In the genomic region with DNA sequence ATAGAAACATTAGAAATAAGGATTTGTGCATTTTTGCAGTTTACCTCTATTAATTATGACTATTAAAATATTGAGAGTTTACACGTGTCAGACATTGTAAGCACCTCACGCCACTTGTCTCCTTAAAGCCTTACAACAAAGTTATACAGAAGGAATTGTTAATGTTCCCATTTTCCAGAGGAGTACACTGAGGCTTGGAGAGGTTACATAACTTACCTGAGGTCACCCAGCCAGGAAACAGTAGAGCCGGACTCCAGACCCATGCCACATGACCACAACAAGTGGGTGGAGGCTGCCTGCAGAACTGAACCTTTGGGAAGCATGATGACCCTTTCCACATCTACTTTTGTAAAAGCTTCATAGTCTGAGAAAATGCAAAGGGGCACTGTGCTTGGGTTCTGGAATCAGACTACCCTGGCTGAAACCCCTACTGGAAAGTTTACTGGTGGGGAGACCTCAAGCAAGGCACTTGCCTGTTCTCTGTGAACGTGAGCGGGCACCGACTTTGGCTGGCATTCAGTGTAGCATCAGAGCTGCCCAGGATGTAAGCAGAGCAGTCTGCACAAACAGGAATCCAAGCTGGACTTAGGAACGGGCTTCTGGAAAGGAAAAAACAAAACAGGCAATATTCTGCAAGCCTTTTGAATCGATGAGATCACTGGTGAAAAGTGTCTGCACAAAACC, we compare ENCODE assay signal across 25 cellular contexts. TPM values are rescaled to one million over a fixed set of nuclear protein-coding genes. Genes with fewer than 3 reads are reported as not detected.
DNase-seq lines count a peak whose midpoint lies in the region; ATAC-seq and TF ChIP-seq lines count a peak whose summit lies in the region.
"Had no signal": no experiment of that assay in that cellular context is flagged by ENCODE, and none has a peak within 500 bp of the region (broad histone marks: within the 10 kb centered on the region; RNA-seq: fewer than 3 reads in every experiment).

No MANE protein-coding gene starts in this region.

- intact Hi-C loops in tibial artery (cut with DNase I; ENCODE audit: low total_unique reads) = no loop called here

- TF ChIP-seq CTCF in liver (IDR thresholded peaks at IDR 0.05; ENCODE audit: low read depth, low read length, missing input control) (no peak), chondrocyte (IDR thresholded peaks at IDR 0.05) (no peak), tibial artery (IDR thresholded peaks at IDR 0.05) (no peak)

- H3K27ac ChIP-seq in angular gyrus (ENCODE audit: low read depth, low read length) = peak overlapping the region; percentile 90
- H3K27ac ChIP-seq in cingulate gyrus (ENCODE audit: low read depth, low read length) = peak overlapping the region; percentile 70
- H3K27ac ChIP-seq in liver (ENCODE audit: low read depth in 1 of 2, low read length in 2 of 2) = peak overlapping the region; percentile 52 to 88
- H3K27ac ChIP-seq in temporal lobe (ENCODE audit: low read depth, low read length) = peak overlapping the region; percentile 97
- no peak overlapping the region for H3K27ac ChIP-seq in tibial artery
- H3K27ac ChIP-seq: BLaER1, HL-60, PC-9 had no signal

- H3K36me3 ChIP-seq in liver (ENCODE audit: control insufficient read depth in 4 of 4, insufficient read depth in 3 of 4, low read depth in 1 of 4, low read length in 3 of 4) = no peaks in the 10 kb centered on the region
- H3K36me3 ChIP-seq in tibial artery = no peaks in the 10 kb centered on the region
- H3K36me3 ChIP-seq: BLaER1 had no signal

- H3K9me3 ChIP-seq in liver (ENCODE audit: control insufficient read depth in 4 of 4, low read length in 3 of 4) (no peaks in the 10 kb centered on the region), tibial artery (no peaks in the 10 kb centered on the region)
- H3K9me3 ChIP-seq: BLaER1 had no signal

- H3K27me3 ChIP-seq in liver (ENCODE audit: control insufficient read depth in 4 of 4, insufficient read depth in 4 of 4, low read length in 3 of 4) (no peaks in the 10 kb centered on the region), tibial artery (peaks cover 0 to 14% of the 10 kb centered on the region in 2 donors)
- H3K27me3 ChIP-seq: BLaER1 had no signal

- H3K27me3 Mint-ChIP-seq in chondrocyte (ENCODE audit: low read depth) = peaks cover 24% of the 10 kb centered on the region

- peak overlapping the region in 1 of 3 donors; percentile 18 for H3K4me3 ChIP-seq in liver (ENCODE audit: low read depth in 1 of 3, low read length in 3 of 3)
- H3K4me3 ChIP-seq in tibial artery = no peak overlapping the region
- H3K4me3 ChIP-seq: BLaER1, PC-9 had no signal

- peaks cover 13% of the 10 kb centered on the region for H3K4me1 Mint-ChIP-seq in chondrocyte (ENCODE audit: low read depth)

- H3K36me3 Mint-ChIP-seq in chondrocyte (ENCODE audit: low read depth) = no peaks in the 10 kb centered on the region

- no peak overlapping the region for H3K9ac ChIP-seq in liver (ENCODE audit: low read depth in 1 of 2, low read length in 2 of 2)
- H3K9ac ChIP-seq: BLaER1 had no signal

- DNase-seq in chondrocyte (ENCODE audit: low spot score) (no peak), tibial artery (no peak)
- DNase-seq: ACHN; CD4-positive, alpha-beta T cell; COR-L47; DMS79; KG1; NCI-H1092 treated with DMSO at 0.1 percent for 48 hours; NCI-H1436 treated with DMSO at 0.1 percent for 48 hours; NCI-H1930; NCI-H2227 treated with DMSO at 0.1 percent for 48 hours; NCI-H510A; NCI-H748 treated with DMSO at 0.1 percent for 48 hours; PC-9; RPMI8226; SHP77 had no signal

- ATAC-seq in HG03280 (IDR thresholded peaks at IDR 0.05; ENCODE audit: unreplicated experiment) = no peak

- peak in 1 of 2 donors; percentile 29 for TF ChIP-seq RAD21 in liver (IDR thresholded peaks at IDR 0.05)

- H3K9me3 Mint-ChIP-seq in chondrocyte (ENCODE audit: low read depth) = no peaks in the 10 kb centered on the region
- H3K9me3 Mint-ChIP-seq: CD4-positive, alpha-beta T cell had no signal

- peaks cover 2 to 39% (median 23%) of the 10 kb centered on the region in 4 donors for H3K4me1 ChIP-seq in liver (ENCODE audit: control insufficient read depth in 4 of 4, insufficient read depth in 4 of 4, low read length in 3 of 4)
- peaks cover 0 to 10% (median 8%) of the 10 kb centered on the region in 4 donors for H3K4me1 ChIP-seq in tibial artery

- H3K27ac Mint-ChIP-seq in chondrocyte (ENCODE audit: unreplicated experiment) = no peak overlapping the region
- H3K27ac Mint-ChIP-seq: CD4-positive, alpha-beta T cell had no signal

- H3K4me3 Mint-ChIP-seq in chondrocyte (ENCODE audit: unreplicated experiment) = no peak overlapping the region
- H3K4me3 Mint-ChIP-seq: CD4-positive, alpha-beta T cell had no signal

- WGBS in liver = 41% methylated on average over 8 of the region's 8 CpGs

TF ChIP-seq in liver, 16 proteins besides CTCF, POLR2A, EP300 and RAD21:
- TF ChIP-seq SP1 (IDR thresholded peaks at IDR 0.05) (peak; percentile 94), RXRA (IDR thresholded peaks at IDR 0.05) (peak; percentile 74 to 76), HNF4G (IDR thresholded peaks at IDR 0.05) (peak; percentile 56), EGR1 (IDR thresholded peaks at IDR 0.05; ENCODE audit: low read depth in 2 of 2) (peak in 1 of 2 donors; percentile 31), TAF1 (conservative IDR thresholded peaks at IDR 0.05) (no peak), NR2F2 (IDR thresholded peaks at IDR 0.05) (peak; percentile 43), FOXA1 (IDR thresholded peaks at IDR 0.05) (no peak), JUND (IDR thresholded peaks at IDR 0.05) (peak; percentile 5 to 15), HNF4A (conservative IDR thresholded peaks at IDR 0.05) (peak; percentile 66 to 80)

RNA-seq across cellular contexts. Expression of gene CLRN2, which starts 0.9 kb away (rescaled TPM):
- not detected for total RNA-seq in liver
- under 1 TPM in 1 of 2 donors, not detected in 1; 0.19 TPM for polyA plus RNA-seq in liver
- total RNA-seq in temporal lobe = not detected
- total RNA-seq in chondrocyte = not detected in 3 replicates
- total RNA-seq: CD4-positive, alpha-beta T cell; H4; HT-29; PC-9 had no signal

RNA-seq across cellular contexts. Expression of gene QDPR, which starts 4.0 kb away (rescaled TPM):
- total RNA-seq in liver = 10 to 100 TPM; 38.0 to 94.3 TPM
- polyA plus RNA-seq in liver = 100 to 1,000 TPM; 114 to 137 TPM
- 36.4 TPM for total RNA-seq in temporal lobe
- 22.5 to 31.9 TPM (median 23.3 TPM) in 3 replicates for total RNA-seq in chondrocyte

Comparison
In these comparisons a context has a peak if more than half of its experiments do, and no peak if none do; other contexts are left out.
1. H3K27ac ChIP-seq: peak in angular gyrus (single experiment), cingulate gyrus (single experiment), liver (2 of 2) and temporal lobe (single experiment); none in tibial artery (0 of 2).